1 cellular context compared by ENCODE assay signal in genomic region chr12:56448860-56449621, GRCh38.
TF ChIP-seq lines count a peak whose summit lies in the region.

TSS of gene TIMELESS (minus strand) at chr12:56449426. CDS start at chr12:56434170, 15,256 bp downstream.

TF ChIP-seq in HepG2, 621 proteins besides CTCF, POLR2A, EP300 and RAD21 (continued from another document and continues in another):
- TF ChIP-seq MLX (CRISPR knock-in tag; IDR thresholded peaks at IDR 0.05), result 0 out of 2 replicates have a peak, but pooled peaks have one; percentile 33
- TF ChIP-seq ZSCAN31 (CRISPR knock-in tag; IDR thresholded peaks at IDR 0.05; ENCODE audit: low read depth), result peak; percentile 93
- TF ChIP-seq MIER2 (CRISPR knock-in tag; IDR thresholded peaks at IDR 0.05), result no peak
- TF ChIP-seq AGO2 (optimal IDR thresholded peaks at IDR 0.05; ENCODE audit: low read depth, low read length), result peak; percentile 55
- no peak for TF ChIP-seq ZNF383 (CRISPR knock-in tag; IDR thresholded peaks at IDR 0.05; ENCODE audit: borderline replicate concordance)
- no peak for TF ChIP-seq ZNF530 (CRISPR knock-in tag; IDR thresholded peaks at IDR 0.05; ENCODE audit: low read depth)
- peak; percentile 70; the same call in 1 of the 2 replicates for TF ChIP-seq ETV5 (CRISPR knock-in tag; IDR thresholded peaks at IDR 0.05; ENCODE audit: borderline replicate concordance)
- TF ChIP-seq ZNF749 (CRISPR knock-in tag; IDR thresholded peaks at IDR 0.05; ENCODE audit: borderline replicate concordance), result no peak
- TF ChIP-seq MEIS1 (CRISPR knock-in tag; IDR thresholded peaks at IDR 0.05; ENCODE audit: borderline replicate concordance), result no peak
- TF ChIP-seq SATB2 (CRISPR knock-in tag; IDR thresholded peaks at IDR 0.05), result no peak
- no peak for TF ChIP-seq ATAD3A (CRISPR knock-in tag; IDR thresholded peaks at IDR 0.05)
- peak; percentile 47; the same call in 1 of the 2 replicates for TF ChIP-seq ZNF136 (CRISPR knock-in tag; IDR thresholded peaks at IDR 0.05; ENCODE audit: low read depth)
- TF ChIP-seq NFYB (CRISPR knock-in tag; IDR thresholded peaks at IDR 0.05), result no peak; the same call in 1 of the 2 replicates
- no peak for TF ChIP-seq SCMH1 (CRISPR knock-in tag; IDR thresholded peaks at IDR 0.05; ENCODE audit: borderline replicate concordance)
- no peak; the same call in 1 of the 2 replicates for TF ChIP-seq CBFB (CRISPR knock-in tag; IDR thresholded peaks at IDR 0.05)
- no peak for TF ChIP-seq ZNF253 (CRISPR knock-in tag; IDR thresholded peaks at IDR 0.05; ENCODE audit: borderline replicate concordance)
- peak; percentile 67 for TF ChIP-seq SMAD3 (CRISPR knock-in tag; IDR thresholded peaks at IDR 0.05)
- TF ChIP-seq ZNF276 (CRISPR knock-in tag; IDR thresholded peaks at IDR 0.05; ENCODE audit: low read depth), result no peak
- peak; percentile 91 for TF ChIP-seq MYPOP (CRISPR knock-in tag; IDR thresholded peaks at IDR 0.05)
- TF ChIP-seq HOXA7 (CRISPR knock-in tag; IDR thresholded peaks at IDR 0.05), result no peak
- peak; percentile 60; the same call in 1 of the 2 replicates for TF ChIP-seq SAFB2 (CRISPR knock-in tag; IDR thresholded peaks at IDR 0.05; ENCODE audit: borderline replicate concordance, low read depth)
- TF ChIP-seq POGK (CRISPR knock-in tag; conservative IDR thresholded peaks at IDR 0.05), result peak; percentile 70; the same call in 1 of the 2 replicates
- peak; percentile 45; the same call in 1 of the 2 replicates for TF ChIP-seq TP53 (CRISPR knock-in tag; conservative IDR thresholded peaks at IDR 0.05)
- peak; percentile 80; the same call in 1 of the 2 replicates for TF ChIP-seq ZNF44 (CRISPR knock-in tag; IDR thresholded peaks at IDR 0.05)
- no peak for TF ChIP-seq ZNF33B (CRISPR knock-in tag; IDR thresholded peaks at IDR 0.05)
- TF ChIP-seq SP2 (CRISPR knock-in tag; IDR thresholded peaks at IDR 0.05), result no peak
- TF ChIP-seq ZNF230 (CRISPR knock-in tag; IDR thresholded peaks at IDR 0.05), result 0 out of 2 replicates have a peak, but pooled peaks have one; percentile 59
- TF ChIP-seq ARNT (IDR thresholded peaks at IDR 0.05), result no peak
- TF ChIP-seq FIP1L1 (IDR thresholded peaks at IDR 0.05; ENCODE audit: borderline replicate concordance, insufficient read depth, low read depth, low read length), result no peak
- TF ChIP-seq JUND (CRISPR knock-in tag; IDR thresholded peaks at IDR 0.05), result no peak
- TF ChIP-seq SRF (IDR thresholded peaks at IDR 0.05; ENCODE audit: low read depth, low read length), result no peak
- TF ChIP-seq ZNF605 (CRISPR knock-in tag; IDR thresholded peaks at IDR 0.05), result peak; percentile 92
- no peak for TF ChIP-seq ZNF496 (CRISPR knock-in tag; IDR thresholded peaks at IDR 0.05; ENCODE audit: insufficient replicate concordance)
- no peak for TF ChIP-seq ZNF282 (IDR thresholded peaks at IDR 0.05; ENCODE audit: partially characterized antibody)
- TF ChIP-seq SKI (IDR thresholded peaks at IDR 0.05; ENCODE audit: partially characterized antibody), result peak; percentile 12
- TF ChIP-seq TBX2 (CRISPR knock-in tag; IDR thresholded peaks at IDR 0.05; ENCODE audit: borderline replicate concordance), result peak; percentile 87
- TF ChIP-seq SMC3 (IDR thresholded peaks at IDR 0.05; ENCODE audit: low read length), result no peak
- TF ChIP-seq KLF6 (CRISPR knock-in tag; IDR thresholded peaks at IDR 0.05), result peak; percentile 91
- no peak for TF ChIP-seq PAWR (CRISPR knock-in tag; IDR thresholded peaks at IDR 0.05; ENCODE audit: borderline replicate concordance)
- peak; percentile 88; the same call in 1 of the 2 replicates for TF ChIP-seq ZNF709 (CRISPR knock-in tag; IDR thresholded peaks at IDR 0.05)
- no peak for TF ChIP-seq SP1 (IDR thresholded peaks at IDR 0.05)
- TF ChIP-seq SP1 (CRISPR knock-in tag; IDR thresholded peaks at IDR 0.05), result no peak; the same call in 1 of the 2 replicates
- peak; percentile 77; the same call in 1 of the 2 replicates for TF ChIP-seq NFATC3 (CRISPR knock-in tag; IDR thresholded peaks at IDR 0.05)
- TF ChIP-seq ZNF788 (CRISPR knock-in tag; IDR thresholded peaks at IDR 0.05; ENCODE audit: borderline replicate concordance), result peak; percentile 71; the same call in 1 of the 2 replicates
- TF ChIP-seq NAIF1 (CRISPR knock-in tag; IDR thresholded peaks at IDR 0.05; ENCODE audit: borderline replicate concordance), result no peak
- TF ChIP-seq ZNF558 (CRISPR knock-in tag; IDR thresholded peaks at IDR 0.05; ENCODE audit: borderline replicate concordance), result peak; percentile 71; the same call in 1 of the 2 replicates
- no peak for TF ChIP-seq MATR3 (CRISPR knock-in tag; IDR thresholded peaks at IDR 0.05)
- TF ChIP-seq PRPF4 (IDR thresholded peaks at IDR 0.05; ENCODE audit: low read depth, low read length, poor library complexity, severe bottlenecking), result no peak
- TF ChIP-seq ELK4 (CRISPR knock-in tag; IDR thresholded peaks at IDR 0.05; ENCODE audit: borderline replicate concordance), result no peak
- TF ChIP-seq ZNF784 (CRISPR knock-in tag; IDR thresholded peaks at IDR 0.05; ENCODE audit: borderline replicate concordance), result peak; percentile 28
- peak; percentile 94 for TF ChIP-seq REPIN1 (CRISPR knock-in tag; IDR thresholded peaks at IDR 0.05; ENCODE audit: borderline replicate concordance, low read depth)
- TF ChIP-seq ATRX (CRISPR knock-in tag; IDR thresholded peaks at IDR 0.05; ENCODE audit: borderline replicate concordance), result no peak
- 0 out of 2 replicates have a peak, but pooled peaks have one; percentile 69 for TF ChIP-seq ZNF576 (CRISPR knock-in tag; IDR thresholded peaks at IDR 0.05)
- no peak for TF ChIP-seq LCORL (IDR thresholded peaks at IDR 0.05)
- TF ChIP-seq LCORL (CRISPR knock-in tag; IDR thresholded peaks at IDR 0.05), result peak; percentile 75
- no peak for TF ChIP-seq FOXP1 (IDR thresholded peaks at IDR 0.05)
- TF ChIP-seq FOXP1 (CRISPR knock-in tag; IDR thresholded peaks at IDR 0.05), result no peak
- TF ChIP-seq ZNF430 (CRISPR knock-in tag; IDR thresholded peaks at IDR 0.05), result peak; percentile 86
- peak; percentile 55 for TF ChIP-seq GZF1 (CRISPR knock-in tag; IDR thresholded peaks at IDR 0.05)
- no peak for TF ChIP-seq ZNF382 (CRISPR knock-in tag; IDR thresholded peaks at IDR 0.05; ENCODE audit: borderline replicate concordance)
- no peak for TF ChIP-seq ONECUT2 (CRISPR knock-in tag; IDR thresholded peaks at IDR 0.05)
- TF ChIP-seq ZNF614 (CRISPR knock-in tag; IDR thresholded peaks at IDR 0.05; ENCODE audit: borderline replicate concordance), result peak; percentile 66; the same call in 1 of the 2 replicates
- peak; percentile 47; the same call in 1 of the 2 replicates for TF ChIP-seq MTA1 (CRISPR knock-in tag; IDR thresholded peaks at IDR 0.05; ENCODE audit: borderline replicate concordance)
- TF ChIP-seq KAT8 (CRISPR knock-in tag; IDR thresholded peaks at IDR 0.05), result peak; percentile 85
- peak; percentile 78 for TF ChIP-seq FOXC1 (CRISPR knock-in tag; IDR thresholded peaks at IDR 0.05; ENCODE audit: borderline replicate concordance)
- TF ChIP-seq ZNF550 (CRISPR knock-in tag; IDR thresholded peaks at IDR 0.05; ENCODE audit: borderline replicate concordance), result no peak
- peak; percentile 65; the same call in 1 of the 2 replicates for TF ChIP-seq SPEN (CRISPR knock-in tag; IDR thresholded peaks at IDR 0.05; ENCODE audit: low read depth)
- 0 out of 2 replicates have a peak, but pooled peaks have one; percentile 25 for TF ChIP-seq ZFP82 (CRISPR knock-in tag; IDR thresholded peaks at IDR 0.05; ENCODE audit: borderline replicate concordance)
- TF ChIP-seq ZNF431 (CRISPR knock-in tag; IDR thresholded peaks at IDR 0.05; ENCODE audit: borderline replicate concordance, low read depth), result no peak; the same call in 1 of the 2 replicates
- peak; percentile 77; the same call in 1 of the 2 replicates for TF ChIP-seq ZNF792 (CRISPR knock-in tag; IDR thresholded peaks at IDR 0.05)
- TF ChIP-seq MEIS2 (CRISPR knock-in tag; IDR thresholded peaks at IDR 0.05), result peak; percentile 81; the same call in 1 of the 2 replicates
- TF ChIP-seq KMT2A (CRISPR knock-in tag; IDR thresholded peaks at IDR 0.05), result peak; percentile 70; the same call in 1 of the 2 replicates
- peak; percentile 58; the same call in 1 of the 2 replicates for TF ChIP-seq TARDBP (CRISPR knock-in tag; IDR thresholded peaks at IDR 0.05)
- no peak for TF ChIP-seq PBX3 (CRISPR knock-in tag; IDR thresholded peaks at IDR 0.05; ENCODE audit: borderline replicate concordance)
- TF ChIP-seq SRSF1 (optimal IDR thresholded peaks at IDR 0.05; ENCODE audit: low read depth, low read length), result peak; percentile 78
- no peak for TF ChIP-seq CC2D1A (CRISPR knock-in tag; IDR thresholded peaks at IDR 0.05)
- peak; percentile 92 for TF ChIP-seq PHF8 (CRISPR knock-in tag; IDR thresholded peaks at IDR 0.05)
- TF ChIP-seq SALL1 (CRISPR knock-in tag; IDR thresholded peaks at IDR 0.05), result peak; percentile 86; the same call in 1 of the 2 replicates
- no peak for TF ChIP-seq SIN3A (IDR thresholded peaks at IDR 0.05; ENCODE audit: borderline replicate concordance, low read depth, low read length)
- TF ChIP-seq HDAC1 (CRISPR knock-in tag; IDR thresholded peaks at IDR 0.05), result peak; percentile 90
